Comparison of ENCODE assay signal across 17 cellular contexts in genomic region chr6:100462990-100463684, GRCh38. TPM values are rescaled to one million over a fixed set of nuclear protein-coding genes. Genes with fewer than 3 reads are reported as not detected.
DNase-seq lines count a peak whose midpoint lies in the region; ATAC-seq lines count a peak whose summit lies in the region.
"Had no signal": no experiment of that assay in that cellular context is flagged by ENCODE, and none has a peak within 500 bp of the region (broad histone marks: within the 10 kb centered on the region; RNA-seq: fewer than 3 reads in every experiment).

No MANE protein-coding gene starts in this region.

- H3K27ac ChIP-seq in skin epidermis, result peak overlapping the region in 12 of 21 experiments; percentile 4 to 80 (median 68)
- H3K27ac ChIP-seq: ascending aorta, C4-2B, testis had no signal

- no peak for DNase-seq in activated naive CD8-positive, alpha-beta T cell treated with anti-CD3 and anti-CD28 coated beads, Interleukin-2, amount 10 ng/mL, durations not matched to agents 7 days and 5 days
- no peak for DNase-seq in activated naive CD8-positive, alpha-beta T cell treated with anti-CD3 and anti-CD28 coated beads, Interleukin-2, amount 50 U/mL, for 24 hours
- DNase-seq in NCI-H748 treated with DMSO at 0.1 percent for 48 hours (lab: John Stamatoyannopoulos, UW) (peak; percentile 68), islet precursor cell (peak; percentile 48), A172 (ENCODE audit: low spot score) (no peak)
- DNase-seq in stimulated activated CD4-positive, alpha-beta T cell treated with anti-CD3 and anti-CD28 coated beads, Interleukin-4, amount 100 ng/mL, for 24 hours, result no peak
- DNase-seq in activated effector memory CD4-positive, alpha-beta T cell treated with anti-CD3 and anti-CD28 coated beads, Interleukin-2, amount 50 U/mL, for 16 hours, result no peak
- DNase-seq: activated CD8-positive, alpha-beta memory T cell treated with anti-CD3 and anti-CD28 coated beads, Interleukin-2, amount 50 U/mL, for 4 hours; gastrocnemius medialis; naive thymus-derived CD4-positive, alpha-beta T cell; NCI-H1105; testis had no signal

- ATAC-seq in activated naive CD8-positive, alpha-beta T cell treated with anti-CD3 and anti-CD28 coated beads, Interleukin-2, amount 10 ng/mL, durations not matched to agents 7 days and 5 days (ENCODE audit: low read depth), result no peak
- ATAC-seq in activated naive CD8-positive, alpha-beta T cell treated with anti-CD3 and anti-CD28 coated beads, Interleukin-2, amount 50 U/mL, for 24 hours, result no peak
- ATAC-seq: gastrocnemius medialis; naive thymus-derived CD4-positive, alpha-beta T cell had no signal

- H3K4me3 ChIP-seq in skin epidermis, result peak overlapping the region in 5 of 7 experiments; percentile 9 to 42 (median 26)
- H3K4me3 ChIP-seq: ascending aorta, smooth muscle cell had no signal

- H3K27me3 Mint-ChIP-seq in activated naive CD8-positive, alpha-beta T cell treated with anti-CD3 and anti-CD28 coated beads, Interleukin-2, amount 10 ng/mL, durations not matched to agents 7 days and 5 days, result peaks cover 74% of the 10 kb centered on the region
- peaks cover 92% of the 10 kb centered on the region for H3K27me3 Mint-ChIP-seq in activated naive CD8-positive, alpha-beta T cell treated with anti-CD3 and anti-CD28 coated beads, Interleukin-2, amount 50 U/mL, for 24 hours

- peak overlapping the region; percentile 56 for H3K27ac Mint-ChIP-seq in activated naive CD8-positive, alpha-beta T cell treated with anti-CD3 and anti-CD28 coated beads, Interleukin-2, amount 10 ng/mL, durations not matched to agents 7 days and 5 days
- H3K27ac Mint-ChIP-seq in activated naive CD8-positive, alpha-beta T cell treated with anti-CD3 and anti-CD28 coated beads, Interleukin-2, amount 50 U/mL, for 24 hours, result no peak overlapping the region

- POLR2A ChIA-PET in activated naive CD8-positive, alpha-beta T cell treated with anti-CD3 and anti-CD28 coated beads, Interleukin-2, amount 10 ng/mL, durations not matched to agents 7 days and 5 days (lab: Charles Lee), result no interaction called here

- H3K36me3 Mint-ChIP-seq in activated naive CD8-positive, alpha-beta T cell treated with anti-CD3 and anti-CD28 coated beads, Interleukin-2, amount 10 ng/mL, durations not matched to agents 7 days and 5 days, result peaks cover 5% of the 10 kb centered on the region
- H3K36me3 Mint-ChIP-seq in activated naive CD8-positive, alpha-beta T cell treated with anti-CD3 and anti-CD28 coated beads, Interleukin-2, amount 50 U/mL, for 24 hours (ENCODE audit: low read depth), result peaks cover 21% of the 10 kb centered on the region

- no peak overlapping the region for H3K4me3 Mint-ChIP-seq in activated naive CD8-positive, alpha-beta T cell treated with anti-CD3 and anti-CD28 coated beads, Interleukin-2, amount 10 ng/mL, durations not matched to agents 7 days and 5 days
- no peak overlapping the region for H3K4me3 Mint-ChIP-seq in activated naive CD8-positive, alpha-beta T cell treated with anti-CD3 and anti-CD28 coated beads, Interleukin-2, amount 50 U/mL, for 24 hours

- peaks cover 10% of the 10 kb centered on the region for H3K4me1 Mint-ChIP-seq in activated naive CD8-positive, alpha-beta T cell treated with anti-CD3 and anti-CD28 coated beads, Interleukin-2, amount 10 ng/mL, durations not matched to agents 7 days and 5 days
- peaks cover 20% of the 10 kb centered on the region for H3K4me1 Mint-ChIP-seq in activated naive CD8-positive, alpha-beta T cell treated with anti-CD3 and anti-CD28 coated beads, Interleukin-2, amount 50 U/mL, for 24 hours

- H3K9me3 Mint-ChIP-seq in activated naive CD8-positive, alpha-beta T cell treated with anti-CD3 and anti-CD28 coated beads, Interleukin-2, amount 10 ng/mL, durations not matched to agents 7 days and 5 days, result peaks cover 4% of the 10 kb centered on the region
- peaks cover 37% of the 10 kb centered on the region for H3K9me3 Mint-ChIP-seq in activated naive CD8-positive, alpha-beta T cell treated with anti-CD3 and anti-CD28 coated beads, Interleukin-2, amount 50 U/mL, for 24 hours

RNA-seq across cellular contexts. Expression of gene SIM1, which starts 1.6 kb away (rescaled TPM):
- total RNA-seq in activated naive CD8-positive, alpha-beta T cell treated with anti-CD3 and anti-CD28 coated beads, Interleukin-2, amount 10 ng/mL, durations not matched to agents 7 days and 5 days, result not detected
- total RNA-seq in A172 (2014; rRNA removed; shearing (Covaris generic)), result not detected in 2 replicates
- total RNA-seq: ascending aorta; naive thymus-derived CD4-positive, alpha-beta T cell; NCI-H460; smooth muscle cell had no signal

Comparison
In these comparisons a context has a peak if more than half of its experiments do, and no peak if none do; other contexts are left out.
1. DNase-seq: peak in NCI-H748 treated with DMSO at 0.1 percent for 48 hours (single experiment) and islet precursor cell (single experiment); none in activated naive CD8-positive, alpha-beta T cell treated with anti-CD3 and anti-CD28 coated beads, Interleukin-2, amount 10 ng/mL, durations not matched to agents 7 days and 5 days (single experiment), activated naive CD8-positive, alpha-beta T cell treated with anti-CD3 and anti-CD28 coated beads, Interleukin-2, amount 50 U/mL, for 24 hours (single experiment), A172 (single experiment), stimulated activated CD4-positive, alpha-beta T cell treated with anti-CD3 and anti-CD28 coated beads, Interleukin-4, amount 100 ng/mL, for 24 hours (single experiment) and activated effector memory CD4-positive, alpha-beta T cell treated with anti-CD3 and anti-CD28 coated beads, Interleukin-2, amount 50 U/mL, for 16 hours (single experiment).